14 cellular contexts compared by ENCODE assay signal in genomic region chr7:6238309-6238925, GRCh38.
"Had no signal": no experiment of that assay in that cellular context is flagged by ENCODE, and none has a peak within 500 bp of the region (broad histone marks: within the 10 kb centered on the region; RNA-seq: fewer than 3 reads in every experiment).

No MANE protein-coding gene starts in this region.

- FAIRE-seq: kidney had no signal

- ATAC-seq: esophagus mucosa, gastrocnemius medialis, left lobe of liver had no signal

- H3K4me1 ChIP-seq: uterus had no signal

- H3K9me3 ChIP-seq: gastrocnemius medialis, tibial artery, uterus had no signal

- DNase-seq: activated CD4-positive, alpha-beta T cell treated with anti-CD3 and anti-CD28 coated beads, Interleukin-2, amount 50 U/mL, for 4 hours; activated T-cell treated with anti-CD3 and anti-CD28 coated beads for 4 hours; amniotic stem cell; effector CD4-positive, alpha-beta T cell; gastrocnemius medialis; head of caudate nucleus; kidney; retina; stimulated activated naive CD4-positive, alpha-beta T cell; T1000; tibial artery; uterus had no signal

- H3K36me3 ChIP-seq: gastrocnemius medialis, tibial artery, uterus had no signal

- H3K27ac ChIP-seq: gastrocnemius medialis, tibial artery, uterus had no signal

- H3K27me3 ChIP-seq: gastrocnemius medialis, tibial artery, uterus had no signal

- H3K4me3 ChIP-seq: gastrocnemius medialis, tibial artery, uterus had no signal
